In genomic region chr11:8271106-8271886, GRCh38 we compare ENCODE assay signal across 23 cellular contexts. TPM values are rescaled to one million over a fixed set of nuclear protein-coding genes. Genes with fewer than 3 reads are reported as not detected.
DNase-seq lines count a peak whose midpoint lies in the region; ATAC-seq and TF ChIP-seq lines count a peak whose summit lies in the region.
"Had no signal": no experiment of that assay in that cellular context is flagged by ENCODE, and none has a peak within 500 bp of the region (broad histone marks: within the 10 kb centered on the region; RNA-seq: fewer than 3 reads in every experiment).

No MANE protein-coding gene starts in this region.

- H3K14ac ChIP-seq in neuronal stem cell (ENCODE audit: low read length) = no peak overlapping the region

- intact Hi-C loops in lower lobe of right lung (cut with DNase I) = no loop called here

- H3K4me2 ChIP-seq in neuronal stem cell (ENCODE audit: insufficient read depth, low read length, poor library complexity, severe bottlenecking) = no peak overlapping the region
- H3K4me2 ChIP-seq: BLaER1 treated with 17β-estradiol and CSF1 and Interleukin-3, amounts not matched to agents 10 nM and 100 nM; SK-N-SH had no signal

- H2AK5ac ChIP-seq in neuronal stem cell (ENCODE audit: low read depth, low read length) = no peak overlapping the region

- ATAC-seq in RWPE2 (ENCODE audit: low read depth) (no peak), lower lobe of right lung (no peak), GM21526 (IDR thresholded peaks at IDR 0.05; ENCODE audit: low FRiP score, unreplicated experiment) (no peak)

- H3K36me3 ChIP-seq in RWPE2 (ENCODE audit: low read depth) (no peaks in the 10 kb centered on the region), lower lobe of right lung (no peaks in the 10 kb centered on the region), neuronal stem cell (replicated peaks in 1 of 2; ENCODE audit: control insufficient read depth in 2 of 2, insufficient read depth in 2 of 2, low read length in 2 of 2) (no peaks in the 10 kb centered on the region)
- H3K36me3 ChIP-seq: BLaER1 treated with 17β-estradiol and CSF1 and Interleukin-3, amounts not matched to agents 10 nM and 100 nM had no signal

- no peak overlapping the region for H2BK120ac ChIP-seq in neuronal stem cell (ENCODE audit: low read depth, low read length)

- H2BK5ac ChIP-seq in neuronal stem cell (ENCODE audit: low read length) = no peak overlapping the region

- no peaks in the 10 kb centered on the region for H3K79me1 ChIP-seq in neuronal stem cell (ENCODE audit: low read depth, low read length)

- H3K27me3 ChIP-seq in RWPE2 (ENCODE audit: insufficient read depth, poor library complexity, severe bottlenecking) (peaks cover 53% of the 10 kb centered on the region), lower lobe of right lung (ENCODE audit: low read depth) (peaks cover 50% of the 10 kb centered on the region), neuronal stem cell (ENCODE audit: control insufficient read depth in 3 of 3, insufficient read depth in 3 of 3, low read depth in 1 of 3, low read length in 3 of 3) (peaks cover 0 to 66% (median 16%) of the 10 kb centered on the region in 3 experiments)

- H4K91ac ChIP-seq in neuronal stem cell (ENCODE audit: low read depth, low read length, poor library complexity) = no peak overlapping the region

- DNase-seq in activated effector memory CD4-positive, alpha-beta T cell treated with anti-CD3 and anti-CD28 coated beads, Interleukin-2, amount 50 U/mL, for 16 hours = peak; percentile 22
- no peak for DNase-seq in activated effector memory CD4-positive, alpha-beta T cell treated with Interleukin-2 at 50 U/mL for 16 hours
- DNase-seq in RWPE2 (ENCODE audit: low spot score) (peak; percentile 12), lower lobe of right lung (peak; percentile 4), GM03348 (ENCODE audit: low spot score) (no peak), neuronal stem cell (ENCODE audit: low spot score) (no peak)
- DNase-seq: CD8-positive, alpha-beta memory T cell; GDM1; MM.1S; NCI-H1092; NCI-H1436 treated with DMSO at 0.1 percent for 48 hours; NCI-H2081; NCI-H2171 treated with DMSO at 0.1 percent for 48 hours; NCI-H446; OCI-M1; SHP77 had no signal

- no peak overlapping the region for H3K27ac ChIP-seq in RWPE2 (ENCODE audit: poor library complexity, severe bottlenecking)
- H3K27ac ChIP-seq in lower lobe of right lung = no peak overlapping the region
- no peak overlapping the region for H3K27ac ChIP-seq in neuronal stem cell (replicated peaks; ENCODE audit: low read length)
- H3K27ac ChIP-seq: BLaER1 treated with 17β-estradiol and CSF1 and Interleukin-3, amounts not matched to agents 10 nM and 100 nM had no signal

- H2AFZ ChIP-seq in neuronal stem cell (ENCODE audit: low read length) = no peak overlapping the region

- WGBS in neuronal stem cell (ENCODE audit: extremely low coverage in 2 of 2, insufficient read length in 2 of 2, insufficient replicate concordance in 1 of 2), 2 donors = no CpG with 5 or more reads among the region's 5 CpGs

- H2BK15ac ChIP-seq in neuronal stem cell (ENCODE audit: low read length) = no peak overlapping the region

- no peaks in the 10 kb centered on the region for H3K9me3 ChIP-seq in RWPE2 (ENCODE audit: severe bottlenecking)
- H3K9me3 ChIP-seq in lower lobe of right lung = no peaks in the 10 kb centered on the region
- H3K9me3 ChIP-seq in neuronal stem cell (replicated peaks in 1 of 2; ENCODE audit: control insufficient read depth in 2 of 2, insufficient read depth in 1 of 2, low read depth in 1 of 2, low read length in 2 of 2) = no peaks in the 10 kb centered on the region
- H3K9me3 ChIP-seq: SK-N-SH had no signal

- H3K9ac ChIP-seq in neuronal stem cell (ENCODE audit: low read depth, low read length, poor library complexity) = no peak overlapping the region
- H3K9ac ChIP-seq: BLaER1 treated with 17β-estradiol and CSF1 and Interleukin-3, amounts not matched to agents 10 nM and 100 nM; SK-N-SH had no signal

- no peak overlapping the region for H3K4me3 ChIP-seq in RWPE2 (ENCODE audit: severe bottlenecking)
- H3K4me3 ChIP-seq in lower lobe of right lung = no peak overlapping the region
- no peak overlapping the region for H3K4me3 ChIP-seq in neuronal stem cell (ENCODE audit: low read length in 2 of 2)
- H3K4me3 ChIP-seq: BLaER1 treated with 17β-estradiol and CSF1 and Interleukin-3, amounts not matched to agents 10 nM and 100 nM had no signal

- H3K18ac ChIP-seq in neuronal stem cell (ENCODE audit: low read length) = no peak overlapping the region

- no peak overlapping the region for H2BK12ac ChIP-seq in neuronal stem cell (ENCODE audit: low read length)

- H3K4ac ChIP-seq in neuronal stem cell (ENCODE audit: low read length) = no peak overlapping the region

- H3K4me1 ChIP-seq in RWPE2 (ENCODE audit: insufficient read depth, poor library complexity, severe bottlenecking) (no peaks in the 10 kb centered on the region), lower lobe of right lung (peaks cover 8% of the 10 kb centered on the region), neuronal stem cell (ENCODE audit: control insufficient read depth in 2 of 2, insufficient read depth in 1 of 2, low read depth in 1 of 2, low read length in 2 of 2) (peaks cover 3 to 33% of the 10 kb centered on the region in 2 donors)

- H4K8ac ChIP-seq in neuronal stem cell (ENCODE audit: low read depth, low read length) = no peak overlapping the region

- no peak overlapping the region for H3K23ac ChIP-seq in neuronal stem cell (ENCODE audit: low read depth, low read length, poor library complexity)

- TF ChIP-seq CTCF in RWPE2 (IDR thresholded peaks at IDR 0.05; ENCODE audit: poor library complexity, severe bottlenecking) (no peak), lower lobe of right lung (IDR thresholded peaks at IDR 0.05) (no peak)

RNA-seq across cellular contexts. Expression of gene LMO1, which starts 7.6 kb away (rescaled TPM):
- total RNA-seq in lower lobe of right lung = not detected
- 9.9 TPM for polyA plus RNA-seq in neuronal stem cell (2013, experiment 1 of 2)
- 9.4 TPM for polyA plus RNA-seq in neuronal stem cell (2013, experiment 2 of 2)
- total RNA-seq: A673; CD8-positive, alpha-beta memory T cell; H1; LHCN-M2 had no signal
- polyA plus RNA-seq: IgD-negative memory B cell had no signal

Comparison
In these comparisons a context has a peak if more than half of its experiments do, and no peak if none do; other contexts are left out.
1. DNase-seq: peak in activated effector memory CD4-positive, alpha-beta T cell treated with anti-CD3 and anti-CD28 coated beads, Interleukin-2, amount 50 U/mL, for 16 hours (single experiment), RWPE2 (single experiment) and lower lobe of right lung (single experiment); none in activated effector memory CD4-positive, alpha-beta T cell treated with Interleukin-2 at 50 U/mL for 16 hours (single experiment), GM03348 (single experiment) and neuronal stem cell (single experiment).